21 cellular contexts compared by ENCODE assay signal in the genomic region with DNA sequence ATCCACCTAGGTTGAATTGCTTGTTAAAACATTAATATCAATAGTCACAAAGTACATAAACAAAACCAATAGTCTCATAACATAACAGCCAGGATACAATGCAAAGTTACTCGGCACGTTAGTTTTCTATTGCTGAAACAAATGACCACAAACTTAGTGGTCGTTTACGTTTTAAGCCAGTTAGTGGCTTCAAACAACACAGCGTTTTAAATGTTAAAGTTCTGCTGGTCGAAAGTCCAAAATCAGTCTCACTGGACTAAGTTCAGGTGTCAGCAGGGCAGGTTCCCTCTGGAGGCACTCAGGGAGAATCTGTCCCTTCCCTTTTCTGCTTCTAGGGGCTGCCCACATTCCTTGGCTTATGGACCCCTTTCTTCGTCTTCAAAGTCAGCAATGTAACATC.
"Had no signal": no experiment of that assay in that cellular context is flagged by ENCODE, and none has a peak within 500 bp of the region (broad histone marks: within the 10 kb centered on the region; RNA-seq: fewer than 3 reads in every experiment).

No MANE protein-coding gene starts in this region.

- H3K27me3 ChIP-seq: esophagus squamous epithelium, heart right ventricle, pancreas, stomach, thyroid gland had no signal

- H3K36me3 ChIP-seq: esophagus squamous epithelium, heart right ventricle, pancreas, stomach, thyroid gland had no signal

- H3K27ac ChIP-seq: coronary artery, esophagus squamous epithelium, heart right ventricle, pancreas, stomach, thyroid gland had no signal

- DNase-seq: dermis blood vessel endothelial cell; effector memory CD4-positive, alpha-beta T cell; esophagus squamous epithelium; foreskin melanocyte; glutamatergic neuron; heart right ventricle; hippocampal formation; kidney glomerular epithelial cell; left colon; left ventricle myocardium superior; natural killer cell; occipital lobe; pancreas; retina; stimulated activated CD4-positive, alpha-beta T cell treated with anti-CD3 and anti-CD28 coated beads, Interleukin-2, amount 100 ng/mL, for 24 hours; stimulated activated CD4-positive, alpha-beta T cell treated with anti-CD3 and anti-CD28 coated beads, Interleukin-4, amount 100 ng/mL, for 24 hours; stimulated activated naive CD4-positive, alpha-beta T cell treated with Interleukin-2 at 50 U/mL for 16 hours; stomach; thyroid gland had no signal

- H3K9me3 ChIP-seq: esophagus squamous epithelium, heart right ventricle, pancreas, stomach, thyroid gland had no signal

- H3K4me3 ChIP-seq: coronary artery, esophagus squamous epithelium, heart right ventricle, lung, pancreas, stomach, thyroid gland had no signal
